18 cellular contexts compared by ENCODE assay signal in genomic region chr20:58340151-58340550, GRCh38.
"Had no signal": no experiment of that assay in that cellular context is flagged by ENCODE, and none has a peak within 500 bp of the region (broad histone marks: within the 10 kb centered on the region; RNA-seq: fewer than 3 reads in every experiment).

No MANE protein-coding gene starts in this region.

- H3K27ac Mint-ChIP-seq: activated naive CD8-positive, alpha-beta T cell treated with anti-CD3 and anti-CD28 coated beads for 36 hours; endodermal cell; mesothelial cell of epicardium; nephron progenitor cell had no signal

- H3K4me1 Mint-ChIP-seq: mesothelial cell of epicardium had no signal

- H3K27me3 ChIP-seq: sigmoid colon, tibial artery had no signal

- H3K27ac ChIP-seq: sigmoid colon, tibial artery had no signal

- H3K27me3 Mint-ChIP-seq: activated naive CD8-positive, alpha-beta T cell treated with anti-CD3 and anti-CD28 coated beads for 36 hours had no signal

- H3K9me3 Mint-ChIP-seq: activated naive CD8-positive, alpha-beta T cell treated with anti-CD3 and anti-CD28 coated beads for 36 hours; endodermal cell; mesothelial cell of epicardium; nephron progenitor cell had no signal

- H3K4me3 ChIP-seq: sigmoid colon, tibial artery had no signal

- H3K4me3 Mint-ChIP-seq: activated naive CD8-positive, alpha-beta T cell treated with anti-CD3 and anti-CD28 coated beads for 36 hours; endodermal cell; mesothelial cell of epicardium; nephron progenitor cell had no signal

- DNase-seq: activated CD4-positive, alpha-beta T cell treated with anti-CD3 and anti-CD28 coated beads, Interleukin-2, amount 50 U/mL, for 1 hour; activated CD4-positive, CD25-positive, alpha-beta regulatory T cell; activated CD8-positive, alpha-beta memory T cell treated with anti-CD3 and anti-CD28 coated beads for 24 hours; activated CD8-positive, alpha-beta memory T cell treated with anti-CD3 and anti-CD28 coated beads, Interleukin-2, amount 50 U/mL, for 48 hours; activated gamma-delta T cell treated with Interleukin-2 at 50 U/mL for 16 hours; activated naive CD8-positive, alpha-beta T cell treated with anti-CD3 and anti-CD28 coated beads for 36 hours; amniotic stem cell; endodermal cell; hypothalamus; islet precursor cell; nephron progenitor cell; nucleus accumbens; posterior cingulate gyrus; sigmoid colon; stimulated activated CD4-positive, alpha-beta T cell treated with anti-CD3 and anti-CD28 coated beads, Interleukin-4, amount 100 ng/mL, for 4 hours; stimulated activated naive CD4-positive, alpha-beta T cell; tibial artery had no signal
